8 cellular contexts compared by ENCODE assay signal in genomic region chr1:21335088-21335678, GRCh38. TPM values are rescaled to one million over a fixed set of nuclear protein-coding genes. Genes with fewer than 3 reads are reported as not detected.
DNase-seq lines count a peak whose midpoint lies in the region; ATAC-seq and TF ChIP-seq lines count a peak whose summit lies in the region.

No MANE protein-coding gene starts in this region.

- peak overlapping the region; percentile 41 for H3K4me3 ChIP-seq in suprapubic skin

- DNase-seq in T-helper 1 cell (no peak), immature natural killer cell (no peak), suprapubic skin (ENCODE audit: low spot score in 2 of 2) (no peak), cerebellar cortex (ENCODE audit: low spot score) (no peak), anterior cingulate cortex (lab: John Stamatoyannopoulos, UW) (no peak), pons (ENCODE audit: low spot score) (no peak)

- H3K36me3 ChIP-seq in suprapubic skin: no peaks in the 10 kb centered on the region

- no peaks in the 10 kb centered on the region for H3K9me3 Mint-ChIP-seq in T-helper 1 cell treated with Interleukin-12 subunit alpha and Interleukin-12 subunit beta and Interleukin-4 antibody, amounts not matched to agents 30 μg/mL and 1 μg/mL, for 36 hours
- no peaks in the 10 kb centered on the region for H3K9me3 Mint-ChIP-seq in activated T-helper 17 cell treated with anti-CD3 and anti-CD28 coated beads, Interleukin-2, amount 50 U/mL, for 72 hours
- no peaks in the 10 kb centered on the region for H3K9me3 Mint-ChIP-seq in immature natural killer cell

- no peak for TF ChIP-seq POLR2A in suprapubic skin (IDR thresholded peaks at IDR 0.05)

- peaks cover 12% of the 10 kb centered on the region for H3K36me3 Mint-ChIP-seq in T-helper 1 cell treated with Interleukin-12 subunit alpha and Interleukin-12 subunit beta and Interleukin-4 antibody, amounts not matched to agents 30 μg/mL and 1 μg/mL, for 36 hours (ENCODE audit: low read depth)
- peaks cover 77% of the 10 kb centered on the region for H3K36me3 Mint-ChIP-seq in activated T-helper 17 cell treated with anti-CD3 and anti-CD28 coated beads, Interleukin-2, amount 50 U/mL, for 72 hours (ENCODE audit: low read depth)
- peaks cover 0 to 3% (median 0%) of the 10 kb centered on the region in 3 donors for H3K36me3 Mint-ChIP-seq in immature natural killer cell

- peak overlapping the region; percentile 84 for H3K4me3 Mint-ChIP-seq in T-helper 1 cell treated with Interleukin-12 subunit alpha and Interleukin-12 subunit beta and Interleukin-4 antibody, amounts not matched to agents 30 μg/mL and 1 μg/mL, for 36 hours
- peak overlapping the region; percentile 95 for H3K4me3 Mint-ChIP-seq in activated T-helper 17 cell treated with anti-CD3 and anti-CD28 coated beads, Interleukin-2, amount 50 U/mL, for 72 hours
- peak overlapping the region; percentile 88 to 92 (median 89) for H3K4me3 Mint-ChIP-seq in immature natural killer cell

- TF ChIP-seq CTCF in suprapubic skin (IDR thresholded peaks at IDR 0.05): no peak

- peak overlapping the region; percentile 72 for H3K27ac ChIP-seq in suprapubic skin

- peaks cover 97% of the 10 kb centered on the region for H3K4me1 ChIP-seq in suprapubic skin

- ATAC-seq in activated T-helper 17 cell treated with anti-CD3 and anti-CD28 coated beads, Interleukin-2, amount 50 U/mL, for 72 hours (replicated peaks): no peak

- H3K4me1 Mint-ChIP-seq in T-helper 1 cell treated with Interleukin-12 subunit alpha and Interleukin-12 subunit beta and Interleukin-4 antibody, amounts not matched to agents 30 μg/mL and 1 μg/mL, for 36 hours (ENCODE audit: low read depth): peaks cover 75% of the 10 kb centered on the region
- peaks cover 42% of the 10 kb centered on the region for H3K4me1 Mint-ChIP-seq in activated T-helper 17 cell treated with anti-CD3 and anti-CD28 coated beads, Interleukin-2, amount 50 U/mL, for 72 hours
- peaks cover 76 to 85% of the 10 kb centered on the region in 2 donors for H3K4me1 Mint-ChIP-seq in immature natural killer cell

- peak overlapping the region; percentile 97 for H3K27ac Mint-ChIP-seq in T-helper 1 cell treated with Interleukin-12 subunit alpha and Interleukin-12 subunit beta and Interleukin-4 antibody, amounts not matched to agents 30 μg/mL and 1 μg/mL, for 36 hours
- peak overlapping the region; percentile 97 for H3K27ac Mint-ChIP-seq in activated T-helper 17 cell treated with anti-CD3 and anti-CD28 coated beads, Interleukin-2, amount 50 U/mL, for 72 hours
- peak overlapping the region; percentile 95 to 98 (median 97) for H3K27ac Mint-ChIP-seq in immature natural killer cell

- no peaks in the 10 kb centered on the region for H3K9me3 ChIP-seq in suprapubic skin

- no peak for TF ChIP-seq EP300 in suprapubic skin (IDR thresholded peaks at IDR 0.05)

- WGBS in suprapubic skin: 41% methylated on average over 19 of the region's 19 CpGs

- no peaks in the 10 kb centered on the region for H3K27me3 ChIP-seq in suprapubic skin

- no peaks in the 10 kb centered on the region for H3K27me3 Mint-ChIP-seq in T-helper 1 cell treated with Interleukin-12 subunit alpha and Interleukin-12 subunit beta and Interleukin-4 antibody, amounts not matched to agents 30 μg/mL and 1 μg/mL, for 36 hours (ENCODE audit: low read depth)
- no peaks in the 10 kb centered on the region for H3K27me3 Mint-ChIP-seq in activated T-helper 17 cell treated with anti-CD3 and anti-CD28 coated beads, Interleukin-2, amount 50 U/mL, for 72 hours
- H3K27me3 Mint-ChIP-seq in immature natural killer cell (ENCODE audit: low read depth in 3 of 3): peaks cover 10 to 13% (median 10%) of the 10 kb centered on the region in 3 donors

RNA-seq across cellular contexts. Expression of gene ECE1, which starts 44.9 kb away (rescaled TPM):
- total RNA-seq in activated T-helper 17 cell treated with anti-CD3 and anti-CD28 coated beads, Interleukin-2, amount 50 U/mL, for 72 hours: 100 to 1,000 TPM in 1 of 2 donors, 10 to 100 TPM in 1; 75.4 to 219 TPM
- polyA plus RNA-seq in immature natural killer cell: 10 to 100 TPM in 1 of 3 donors, 1 to 10 TPM in 2; 3.3 to 24.7 (median 4.3) TPM
- 10 to 100 TPM; 40.8 to 64.2 (median 55.3) TPM for total RNA-seq in suprapubic skin
